In the genomic region with DNA sequence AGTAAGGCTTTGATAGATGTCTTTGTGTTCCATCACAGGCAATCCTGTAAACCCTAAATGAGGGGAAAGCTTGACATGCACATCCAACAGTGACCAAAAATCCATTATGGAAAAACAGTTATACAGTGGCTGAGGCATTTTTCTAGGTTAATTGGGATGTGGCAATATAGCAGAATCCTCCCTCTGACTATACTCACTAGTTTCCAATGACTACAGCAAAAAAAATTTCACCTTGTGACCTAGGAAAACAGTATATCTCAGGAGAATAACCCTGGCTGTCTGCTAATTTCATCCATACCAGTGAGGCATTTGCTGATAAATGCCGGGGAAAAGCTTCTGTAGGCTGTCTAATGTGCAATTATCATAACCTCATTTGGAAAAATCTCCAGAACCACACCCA, we compare ENCODE assay signal across 1 cellular context.
TF ChIP-seq lines count a peak whose summit lies in the region.

No MANE protein-coding gene starts in this region.

TF ChIP-seq in SK-N-SH, 30 proteins besides CTCF, POLR2A, EP300 and RAD21:
- TF ChIP-seq RXRA (IDR thresholded peaks at IDR 0.05; ENCODE audit: borderline replicate concordance, low read depth) = no peak
- TF ChIP-seq GATA2 (CRISPR knock-in tag; IDR thresholded peaks at IDR 0.05) = no peak
- TF ChIP-seq NRF1 (IDR thresholded peaks at IDR 0.05; ENCODE audit: low read depth, low read length) = no peak
- no peak for TF ChIP-seq SIN3A (IDR thresholded peaks at IDR 0.05; ENCODE audit: borderline replicate concordance, low read depth, low read length)
- no peak for TF ChIP-seq FOSL2 (IDR thresholded peaks at IDR 0.05; ENCODE audit: borderline replicate concordance, low read depth)
